8 cellular contexts compared by ENCODE assay signal in the genomic region with DNA sequence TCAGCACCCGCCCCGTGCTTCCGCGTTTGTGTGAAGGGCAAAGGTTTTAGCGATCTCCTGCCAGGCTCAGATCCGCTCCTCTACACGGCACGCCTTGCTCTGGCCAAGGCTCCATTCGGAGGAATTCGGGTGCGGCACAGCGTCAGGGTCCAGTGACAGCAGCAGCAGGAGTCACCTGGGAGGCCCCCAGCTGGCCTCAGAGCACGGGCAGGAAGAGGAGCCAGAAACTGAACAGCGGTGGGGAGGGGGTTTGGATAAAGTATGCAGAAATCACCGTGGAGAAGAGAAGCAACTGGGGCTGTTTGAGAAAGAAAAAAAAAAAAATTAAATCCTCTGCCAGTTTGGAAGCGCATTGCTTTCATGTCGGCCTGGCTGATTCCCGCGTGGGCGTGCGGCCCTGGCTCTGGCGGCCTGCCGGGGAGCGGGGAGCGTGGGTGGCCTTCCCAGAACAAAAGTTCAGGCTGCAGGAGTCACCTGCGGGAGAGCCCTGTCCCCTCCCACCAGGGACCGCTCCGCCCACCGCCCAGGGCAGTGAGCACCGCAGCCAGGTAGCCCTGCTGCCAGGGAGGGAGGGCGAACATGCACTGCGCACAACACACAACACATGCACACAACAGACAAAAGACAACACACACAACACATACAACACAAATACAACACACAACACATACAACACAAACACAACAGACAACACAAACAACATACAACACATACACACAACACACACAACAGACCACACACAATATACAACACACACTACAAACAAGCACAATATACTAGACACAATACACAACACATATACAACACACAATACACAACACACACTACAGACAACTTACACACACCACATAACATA.
DNase-seq lines count a peak whose midpoint lies in the region; ATAC-seq, FAIRE-seq and TF ChIP-seq lines count a peak whose summit lies in the region.
"Had no signal": no experiment of that assay in that cellular context is flagged by ENCODE, and none has a peak within 500 bp of the region (broad histone marks: within the 10 kb centered on the region; RNA-seq: fewer than 3 reads in every experiment).

No MANE protein-coding gene starts in this region.

- H3K9me3 ChIP-seq in Peyer's patch (no peaks in the 10 kb centered on the region), neutrophil (no peaks in the 10 kb centered on the region)

- peak overlapping the region; percentile 8 to 99 (median 84) for H3K27ac ChIP-seq in Peyer's patch
- H3K27ac ChIP-seq in neutrophil: peak overlapping the region; percentile 16

- peak overlapping the region in 2 of 4 donors; percentile 1 to 23 for H3K4me3 ChIP-seq in Peyer's patch
- H3K4me3 ChIP-seq in fibroblast of mammary gland (ENCODE audit: control insufficient read depth, low read depth, low read length): no peak overlapping the region
- H3K4me3 ChIP-seq in neutrophil (ENCODE audit: low read depth in 1 of 2, low read length in 1 of 2): no peak overlapping the region

- TF ChIP-seq CTCF in Peyer's patch (IDR thresholded peaks at IDR 0.05) (peak in 1 of 6 experiments; percentile 6), fibroblast of mammary gland (conservative IDR thresholded peaks at IDR 0.05; ENCODE audit: control insufficient read depth, insufficient read depth, low read depth, low read length) (no peak), neutrophil (IDR thresholded peaks at IDR 0.05) (no peak)

- H3K36me3 ChIP-seq in Peyer's patch: no peaks in the 10 kb centered on the region
- H3K36me3 ChIP-seq in neutrophil: no peaks in the 10 kb centered on the region

- H3K4me1 ChIP-seq in Peyer's patch (peaks cover 0 to 39% (median 12%) of the 10 kb centered on the region in 4 donors), neutrophil (ENCODE audit: control insufficient read depth in 1 of 2, insufficient read depth in 1 of 2, low read depth in 1 of 2, low read length in 1 of 2) (peaks cover under 1 to 4% of the 10 kb centered on the region in 2 experiments)

- no peak for ATAC-seq in GM21526 (IDR thresholded peaks at IDR 0.05; ENCODE audit: low FRiP score, unreplicated experiment)

- DNase-seq in HK-2 (ENCODE audit: unreplicated experiment) (peak; percentile 13), Peyer's patch (peak; percentile 20 to 94 (median 94)), fibroblast of mammary gland (ENCODE audit: low read depth) (peak; percentile 84), SK-N-DZ (ENCODE audit: low spot score) (no peak), GM19239 (ENCODE audit: insufficient read length, low spot score) (no peak)
- DNase-seq: natural killer cell had no signal

- H3K27me3 ChIP-seq in Peyer's patch: no peaks in the 10 kb centered on the region
- H3K27me3 ChIP-seq in neutrophil: peaks cover 4% of the 10 kb centered on the region

- peak; percentile 8 to 87 for TF ChIP-seq POLR2A in Peyer's patch (IDR thresholded peaks at IDR 0.05)

- FAIRE-seq in GM19239 (lab: Jason Lieb, UNC): no peak

Comparison
In these comparisons a context has a peak if more than half of its experiments do, and no peak if none do; other contexts are left out.
1. DNase-seq: peak in HK-2 (single experiment), Peyer's patch (3 of 3) and fibroblast of mammary gland (single experiment); none in SK-N-DZ (single experiment) and GM19239 (single experiment).